Comparison of ENCODE assay signal across 27 cellular contexts in the genomic region with DNA sequence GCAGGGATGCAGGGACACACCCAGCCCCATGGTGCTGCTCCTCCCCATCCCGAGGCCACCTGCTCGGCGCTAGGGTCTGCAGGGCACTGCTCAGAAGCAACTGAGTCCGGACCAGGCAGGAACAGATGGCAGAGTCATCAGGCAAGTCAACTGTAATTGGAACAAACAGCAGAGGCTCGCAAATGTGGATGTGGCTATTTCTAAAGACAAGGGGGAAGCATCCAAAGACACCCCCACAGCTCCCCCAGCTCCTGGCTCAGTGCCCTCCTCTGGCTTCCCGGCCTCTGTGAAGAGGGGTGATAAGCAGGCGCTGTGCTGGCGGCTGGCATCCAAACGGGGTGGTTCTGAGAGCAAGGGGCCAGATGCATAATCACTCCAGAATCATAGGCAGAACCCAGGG.
"Had no signal": no experiment of that assay in that cellular context is flagged by ENCODE, and none has a peak within 500 bp of the region (broad histone marks: within the 10 kb centered on the region; RNA-seq: fewer than 3 reads in every experiment).

No MANE protein-coding gene starts in this region.

- H3K36me3 Mint-ChIP-seq: activated naive CD8-positive, alpha-beta T cell treated with anti-CD3 and anti-CD28 coated beads, Interleukin-2, amount 10 ng/mL, durations not matched to agents 7 days and 5 days; stimulated activated naive B cell treated with anti-CD40 and anti-IgM and Interleukin-4, amounts not matched to agents 10 μg/mL and 1 μg/mL and 100 μg/mL, for 72 hours had no signal

- H3K9me3 Mint-ChIP-seq: central memory CD8-positive, alpha-beta T cell had no signal

- H3K27ac ChIP-seq: breast epithelium, coronary artery, esophagus squamous epithelium, gastrocnemius medialis, neural progenitor cell, sigmoid colon, testis, upper lobe of left lung had no signal

- H3K4me3 Mint-ChIP-seq: activated naive CD4-positive, alpha-beta T cell treated with anti-CD3 and anti-CD28 coated beads for 36 hours; activated naive CD8-positive, alpha-beta T cell treated with anti-CD3 and anti-CD28 coated beads, Interleukin-2, amount 10 ng/mL, durations not matched to agents 7 days and 5 days; activated T-cell treated with anti-CD3 and anti-CD28 coated beads, Interleukin-2, amount 50 U/mL, for 72 hours; central memory CD8-positive, alpha-beta T cell; endodermal cell; mesothelial cell of epicardium; naive thymus-derived CD8-positive, alpha-beta T cell; neural progenitor cell; stimulated activated naive B cell treated with anti-CD40 and anti-IgM and Interleukin-4, amounts not matched to agents 10 μg/mL and 1 μg/mL and 100 μg/mL, for 72 hours had no signal

- H3K27ac Mint-ChIP-seq: activated naive CD4-positive, alpha-beta T cell treated with anti-CD3 and anti-CD28 coated beads for 36 hours; activated naive CD8-positive, alpha-beta T cell treated with anti-CD3 and anti-CD28 coated beads, Interleukin-2, amount 10 ng/mL, durations not matched to agents 7 days and 5 days; activated T-cell treated with anti-CD3 and anti-CD28 coated beads, Interleukin-2, amount 50 U/mL, for 72 hours; endodermal cell; mesothelial cell of epicardium; naive thymus-derived CD8-positive, alpha-beta T cell; neural progenitor cell; stimulated activated naive B cell treated with anti-CD40 and anti-IgM and Interleukin-4, amounts not matched to agents 10 μg/mL and 1 μg/mL and 100 μg/mL, for 72 hours had no signal

- ATAC-seq: activated T-cell treated with anti-CD3 and anti-CD28 coated beads, Interleukin-2, amount 50 U/mL, for 72 hours; gastrocnemius medialis; left ventricle myocardium superior; naive thymus-derived CD8-positive, alpha-beta T cell; stimulated activated naive B cell treated with anti-CD40 and anti-IgM and Interleukin-4, amounts not matched to agents 10 μg/mL and 1 μg/mL and 100 μg/mL, for 72 hours had no signal

- H3K27me3 Mint-ChIP-seq: activated naive CD8-positive, alpha-beta T cell treated with anti-CD3 and anti-CD28 coated beads, Interleukin-2, amount 10 ng/mL, durations not matched to agents 7 days and 5 days; central memory CD8-positive, alpha-beta T cell; stimulated activated naive B cell treated with anti-CD40 and anti-IgM and Interleukin-4, amounts not matched to agents 10 μg/mL and 1 μg/mL and 100 μg/mL, for 72 hours had no signal

- DNase-seq: activated CD4-positive, alpha-beta T cell treated with anti-CD3 and anti-CD28 coated beads for 4 hours; activated CD4-positive, alpha-beta T cell treated with anti-CD3 and anti-CD28 coated beads, Interleukin-2, amount 50 U/mL, for 48 hours; activated CD4-positive, CD25-positive, alpha-beta regulatory T cell; activated effector memory CD4-positive, alpha-beta T cell treated with Interleukin-2 at 50 U/mL for 16 hours; activated naive CD4-positive, alpha-beta T cell treated with anti-CD3 and anti-CD28 coated beads for 36 hours; activated naive CD8-positive, alpha-beta T cell treated with anti-CD3 and anti-CD28 coated beads, Interleukin-2, amount 10 ng/mL, durations not matched to agents 7 days and 5 days; activated T-cell treated with anti-CD3 and anti-CD28 coated beads, Interleukin-2, amount 50 U/mL, for 72 hours; amniotic stem cell; endodermal cell; esophagus squamous epithelium; gastrocnemius medialis; head of caudate nucleus; hypothalamus; left ventricle myocardium superior; mammary epithelial cell; naive thymus-derived CD8-positive, alpha-beta T cell; sigmoid colon; stimulated activated CD4-positive, alpha-beta T cell treated with anti-CD3 and anti-CD28 coated beads, Interleukin-15, amount 100 ng/mL, for 24 hours; stimulated activated CD8-positive, alpha-beta memory T cell treated with anti-CD3 and anti-CD28 coated beads, Interleukin-4, amount 100 ng/mL, for 48 hours; stimulated activated naive B cell treated with anti-CD40 and anti-IgM and Interleukin-4, amounts not matched to agents 10 μg/mL and 1 μg/mL and 100 μg/mL, for 72 hours; testis; upper lobe of left lung had no signal

- H3K4me1 Mint-ChIP-seq: activated naive CD8-positive, alpha-beta T cell treated with anti-CD3 and anti-CD28 coated beads, Interleukin-2, amount 10 ng/mL, durations not matched to agents 7 days and 5 days; central memory CD8-positive, alpha-beta T cell; mesothelial cell of epicardium; naive thymus-derived CD8-positive, alpha-beta T cell; stimulated activated naive B cell treated with anti-CD40 and anti-IgM and Interleukin-4, amounts not matched to agents 10 μg/mL and 1 μg/mL and 100 μg/mL, for 72 hours had no signal
